ENCODE assay signal across 21 cellular contexts in genomic region chr15:47817825-47818681, GRCh38.
"Had no signal": no experiment of that assay in that cellular context is flagged by ENCODE, and none has a peak within 500 bp of the region (broad histone marks: within the 10 kb centered on the region; RNA-seq: fewer than 3 reads in every experiment).

No MANE protein-coding gene starts in this region.

- H3K9me3 Mint-ChIP-seq: activated naive CD8-positive, alpha-beta T cell treated with anti-CD3 and anti-CD28 coated beads, Interleukin-2, amount 50 U/mL, for 24 hours; activated T-helper 1 cell treated with anti-CD3 and anti-CD28 coated beads, Interleukin-12 subunit alpha, Interleukin-12 subunit beta, Interleukin-2, Interleukin-4 antibody, amounts not matched to agents 30 ng/mL and 10 ng/mL and 1 ng/mL, durations not matched to agents 14 hours and 24 hours and 36 hours; memory B cell had no signal

- H3K4me3 Mint-ChIP-seq: activated CD8-positive, alpha-beta T cell treated with anti-CD3 and anti-CD28 coated beads, Interleukin-2, amount 10 ng/mL, durations not matched to agents 7 days and 5 days; activated naive CD8-positive, alpha-beta T cell treated with anti-CD3 and anti-CD28 coated beads, Interleukin-2, amount 50 U/mL, for 24 hours; activated T-helper 1 cell treated with anti-CD3 and anti-CD28 coated beads, Interleukin-12 subunit alpha, Interleukin-12 subunit beta, Interleukin-2, Interleukin-4 antibody, amounts not matched to agents 30 ng/mL and 10 ng/mL and 1 ng/mL, durations not matched to agents 14 hours and 24 hours and 36 hours; memory B cell; naive B cell had no signal

- H3K27ac Mint-ChIP-seq: activated CD8-positive, alpha-beta T cell treated with anti-CD3 and anti-CD28 coated beads, Interleukin-2, amount 10 ng/mL, durations not matched to agents 7 days and 5 days; activated naive CD8-positive, alpha-beta T cell treated with anti-CD3 and anti-CD28 coated beads, Interleukin-2, amount 50 U/mL, for 24 hours; activated T-helper 1 cell treated with anti-CD3 and anti-CD28 coated beads, Interleukin-12 subunit alpha, Interleukin-12 subunit beta, Interleukin-2, Interleukin-4 antibody, amounts not matched to agents 30 ng/mL and 10 ng/mL and 1 ng/mL, durations not matched to agents 14 hours and 24 hours and 36 hours; memory B cell had no signal

- H3K9me3 ChIP-seq: body of pancreas, spleen, upper lobe of left lung had no signal

- H3K36me3 Mint-ChIP-seq: memory B cell, naive B cell had no signal

- H3K27me3 Mint-ChIP-seq: memory B cell, naive B cell had no signal

- H3K4me3 ChIP-seq: body of pancreas, cardiac muscle cell, spleen, upper lobe of left lung had no signal

- DNase-seq: activated CD4-positive, alpha-beta T cell treated with anti-CD3 and anti-CD28 coated beads for 1 hour; activated CD4-positive, alpha-beta T cell treated with anti-CD3 and anti-CD28 coated beads, Interleukin-2, amount 50 U/mL, for 1 hour; activated CD8-positive, alpha-beta T cell treated with anti-CD3 and anti-CD28 coated beads, Interleukin-2, amount 10 ng/mL, durations not matched to agents 7 days and 5 days; activated gamma-delta T cell; activated naive CD4-positive, alpha-beta T cell treated with anti-CD3 and anti-CD28 coated beads, Interleukin-2, amount 50 U/mL, for 16 hours; activated naive CD8-positive, alpha-beta T cell treated with anti-CD3 and anti-CD28 coated beads, Interleukin-2, amount 50 U/mL, for 24 hours; anterior cingulate cortex; body of pancreas; foreskin keratinocyte; islet precursor cell; left cardiac atrium; naive B cell; spleen; stimulated activated CD4-positive, alpha-beta T cell treated with anti-CD3 and anti-CD28 coated beads, Interleukin-4, amount 100 ng/mL, for 24 hours; stimulated activated naive CD8-positive, alpha-beta T cell treated with anti-CD3 and anti-CD28 coated beads, Interleukin-15, Interleukin-2, amounts not matched to agents 100 U/mL and 50 U/mL, for 24 hours; T-helper 1 cell; upper lobe of left lung; WERI-Rb-1 had no signal

- H3K4me1 ChIP-seq: upper lobe of left lung had no signal

- ATAC-seq: activated CD8-positive, alpha-beta T cell treated with anti-CD3 and anti-CD28 coated beads, Interleukin-2, amount 10 ng/mL, durations not matched to agents 7 days and 5 days; activated naive CD8-positive, alpha-beta T cell treated with anti-CD3 and anti-CD28 coated beads, Interleukin-2, amount 50 U/mL, for 24 hours; body of pancreas; foreskin keratinocyte; left cardiac atrium; stimulated activated naive CD8-positive, alpha-beta T cell treated with anti-CD3 and anti-CD28 coated beads, Interleukin-15, Interleukin-2, amounts not matched to agents 100 U/mL and 50 U/mL, for 24 hours had no signal

- H3K36me3 ChIP-seq: cardiac muscle cell, spleen, upper lobe of left lung, WERI-Rb-1 had no signal

- H3K27ac ChIP-seq: body of pancreas, cardiac muscle cell, foreskin keratinocyte, spleen, upper lobe of left lung, WERI-Rb-1 had no signal

- H3K27me3 ChIP-seq: body of pancreas, cardiac muscle cell, foreskin keratinocyte, upper lobe of left lung had no signal
